In genomic region chr11:67288198-67288451, GRCh38 we compare ENCODE assay signal across 8 cellular contexts. TPM values are rescaled to one million over a fixed set of nuclear protein-coding genes. Genes with fewer than 3 reads are reported as not detected.
A peak's percentile ranks its signal among the peaks of the same experiment; 100 is the strongest.
DNase-seq lines count a peak whose midpoint lies in the region; TF ChIP-seq lines count a peak whose summit lies in the region.

No MANE protein-coding gene starts in this region.

- H3K27ac Mint-ChIP-seq in Calu3 (ENCODE audit: unreplicated experiment): peak overlapping the region; percentile 92
- peak overlapping the region; percentile 93 for H3K27ac Mint-ChIP-seq in osteocyte (ENCODE audit: unreplicated experiment)

- CTCF ChIA-PET in Calu3 (lab: Charles Lee): interaction anchor here (1.3 kb wide), 1 partner anchor 24 kb away, joined by 3 read pairs; no protein-coding TSS in a partner anchor

- H4K20me1 ChIP-seq in MM.1S (ENCODE audit: insufficient read depth, low read length): no peaks in the 10 kb centered on the region

- peak overlapping the region; percentile 12; the same call in 1 of the 2 replicates for H2AFZ ChIP-seq in MM.1S (ENCODE audit: low read length)

- H3K9me3 ChIP-seq in MM.1S (replicated peaks; ENCODE audit: insufficient read depth, low read length) (no peaks in the 10 kb centered on the region), endocrine pancreas (ENCODE audit: control insufficient read depth, low read length) (no peaks in the 10 kb centered on the region)

- peaks cover 13% of the 10 kb centered on the region for H3K36me3 ChIP-seq in MM.1S (replicated peaks; ENCODE audit: insufficient read depth, low read length)
- H3K36me3 ChIP-seq in endocrine pancreas (ENCODE audit: control insufficient read depth, insufficient read depth, low read length): no peaks in the 10 kb centered on the region

- H3K4me3 ChIP-seq in MM.1S (ENCODE audit: low read length) (peak overlapping the region; percentile 100), endocrine pancreas (ENCODE audit: control insufficient read depth, insufficient read depth, low read length) (no peak overlapping the region)

- H3K36me3 Mint-ChIP-seq in Calu3 (ENCODE audit: insufficient read depth, unreplicated experiment): peaks cover 73% of the 10 kb centered on the region
- H3K36me3 Mint-ChIP-seq in osteocyte (ENCODE audit: unreplicated experiment): peaks cover 5% of the 10 kb centered on the region

- H3K9ac ChIP-seq in MM.1S (ENCODE audit: low read length): peak overlapping the region; percentile 100
- peak overlapping the region; percentile 69 for H3K9ac ChIP-seq in endocrine pancreas (ENCODE audit: control insufficient read depth, insufficient read depth, low read length)

- H3K4me1 ChIP-seq in MM.1S (ENCODE audit: low read length) (peaks cover 19% of the 10 kb centered on the region), endocrine pancreas (ENCODE audit: control insufficient read depth, insufficient read depth, low read length) (no peaks in the 10 kb centered on the region)

- TSS peak; percentile 89 for BruUV-seq in Calu3 (replicated peaks; lab: Mats Ljungman, UMichigan)

- peak overlapping the region; percentile 100 for H3K4me2 ChIP-seq in MM.1S (ENCODE audit: low read depth, low read length)

- H3K4me1 Mint-ChIP-seq in Calu3 (ENCODE audit: low read depth, unreplicated experiment): peaks cover 25% of the 10 kb centered on the region
- H3K4me1 Mint-ChIP-seq in osteocyte (ENCODE audit: unreplicated experiment): peaks cover 35% of the 10 kb centered on the region

- H3K27me3 Mint-ChIP-seq in Calu3 (ENCODE audit: unreplicated experiment): no peaks in the 10 kb centered on the region
- no peaks in the 10 kb centered on the region for H3K27me3 Mint-ChIP-seq in osteocyte (ENCODE audit: unreplicated experiment)

- H3K79me2 ChIP-seq in MM.1S (ENCODE audit: low read length): peaks cover 42% of the 10 kb centered on the region

- H3K27me3 ChIP-seq in MM.1S (replicated peaks; ENCODE audit: insufficient read depth, low read length) (no peaks in the 10 kb centered on the region), endocrine pancreas (ENCODE audit: control insufficient read depth, insufficient read depth, low read length) (no peaks in the 10 kb centered on the region)

- peak overlapping the region; percentile 100 for H3K27ac ChIP-seq in MM.1S (ENCODE audit: low read length)

- peaks cover 39% of the 10 kb centered on the region for H3F3A ChIP-seq in MM.1S (ENCODE audit: insufficient read depth, low read length)

- peak overlapping the region; percentile 81 for H3K4me3 Mint-ChIP-seq in Calu3 (ENCODE audit: low read depth, unreplicated experiment)
- H3K4me3 Mint-ChIP-seq in osteocyte (ENCODE audit: unreplicated experiment): peak overlapping the region; percentile 76

- DNase-seq in Calu3 (no peak), MM.1S (no peak), osteocyte (ENCODE audit: extremely low spot score, unreplicated experiment) (no peak), GM20000 (ENCODE audit: low spot score) (no peak), retina (no peak), SHP77 treated with DMSO at 0.1 percent for 48 hours (lab: John Stamatoyannopoulos, UW) (no peak), A172 (ENCODE audit: low spot score) (no peak)

- no peak for TF ChIP-seq CTCF in Calu3 (IDR thresholded peaks at IDR 0.05; ENCODE audit: unreplicated experiment)
- TF ChIP-seq CTCF in MM.1S (IDR thresholded peaks at IDR 0.05; ENCODE audit: low read length): no peak
- no peak for TF ChIP-seq CTCF in osteocyte (IDR thresholded peaks at IDR 0.05)
- TF ChIP-seq CTCF in GM20000 (IDR thresholded peaks at IDR 0.05; ENCODE audit: extremely low read depth, missing control alignments): no peak

- no peaks in the 10 kb centered on the region for H3K9me2 ChIP-seq in MM.1S (replicated peaks; ENCODE audit: insufficient read depth, low read length)

- H3K9me3 Mint-ChIP-seq in Calu3 (ENCODE audit: low read depth, unreplicated experiment) (no peaks in the 10 kb centered on the region), osteocyte (ENCODE audit: unreplicated experiment) (no peaks in the 10 kb centered on the region)

- intact Hi-C loops in Calu3 (cut with micrococcal nuclease; ENCODE audit: unreplicated experiment): no loop called here

RNA-seq across cellular contexts. Expression of gene ANKRD13D, which starts 1.0 kb away (rescaled TPM):
- 50.8 and 58.5 TPM in 2 replicates for total RNA-seq in Calu3 (2022)
- total RNA-seq in osteocyte: 54.3 and 56.2 TPM in 2 replicates
- total RNA-seq in A172 (2014; rRNA removed; shearing (Covaris generic)): 25.4 and 51.8 TPM in 2 replicates

RNA-seq across cellular contexts. Expression of gene SSH3, which starts 15.2 kb away (rescaled TPM):
- total RNA-seq in Calu3 (2022) (73.0 and 84.3 TPM in 2 replicates), osteocyte (28.5 and 28.6 TPM in 2 replicates)
- 3.2 and 10.0 TPM in 2 replicates for total RNA-seq in A172 (2014; rRNA removed; shearing (Covaris generic))

RNA-seq across cellular contexts. Expression of gene GRK2, which starts 21.9 kb away (rescaled TPM):
- total RNA-seq in Calu3 (2022): 69.8 and 71.3 TPM in 2 replicates
- 41.5 and 45.0 TPM in 2 replicates for total RNA-seq in osteocyte
- 40.3 and 44.6 TPM in 2 replicates for total RNA-seq in A172 (2014; rRNA removed; shearing (Covaris generic))
